1 cellular context compared by ENCODE assay signal in the genomic region with DNA sequence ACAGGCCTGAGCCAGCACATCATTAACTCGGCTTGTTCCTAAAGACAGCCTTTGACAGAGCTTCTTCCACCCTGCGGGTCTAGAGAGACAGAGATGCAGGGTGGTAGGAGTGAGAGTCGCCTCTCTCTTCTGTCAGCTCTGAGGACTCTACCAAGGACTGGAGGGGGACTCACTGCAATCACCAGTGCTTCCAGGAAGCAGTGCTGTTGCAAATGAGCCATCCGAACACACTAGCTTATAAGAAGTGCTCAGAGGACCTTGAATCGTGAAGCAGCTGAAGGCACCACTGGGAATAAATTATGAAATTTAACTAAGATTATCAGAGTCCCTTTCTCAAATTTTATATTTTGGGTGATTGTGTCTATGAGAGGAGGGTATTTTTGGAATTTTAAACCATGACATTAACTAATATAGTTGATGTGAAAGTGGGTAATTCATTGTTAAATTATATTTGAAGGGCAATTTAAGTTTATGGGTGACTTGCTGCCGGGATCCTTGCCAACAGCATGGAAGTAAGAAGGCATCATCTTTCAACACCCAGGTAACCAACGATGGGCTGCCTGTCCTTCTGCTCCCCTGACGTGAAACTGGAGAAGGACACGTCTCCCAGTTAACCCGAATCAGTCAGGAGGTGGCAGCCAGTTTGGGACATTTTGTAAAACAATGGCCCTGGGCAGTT.
TF ChIP-seq lines count a peak whose summit lies in the region.

No MANE protein-coding gene starts in this region.

TF ChIP-seq in HEK293, 187 proteins besides CTCF, POLR2A, EP300 and RAD21 (continued from another document):
- TF ChIP-seq, protein P1, sequence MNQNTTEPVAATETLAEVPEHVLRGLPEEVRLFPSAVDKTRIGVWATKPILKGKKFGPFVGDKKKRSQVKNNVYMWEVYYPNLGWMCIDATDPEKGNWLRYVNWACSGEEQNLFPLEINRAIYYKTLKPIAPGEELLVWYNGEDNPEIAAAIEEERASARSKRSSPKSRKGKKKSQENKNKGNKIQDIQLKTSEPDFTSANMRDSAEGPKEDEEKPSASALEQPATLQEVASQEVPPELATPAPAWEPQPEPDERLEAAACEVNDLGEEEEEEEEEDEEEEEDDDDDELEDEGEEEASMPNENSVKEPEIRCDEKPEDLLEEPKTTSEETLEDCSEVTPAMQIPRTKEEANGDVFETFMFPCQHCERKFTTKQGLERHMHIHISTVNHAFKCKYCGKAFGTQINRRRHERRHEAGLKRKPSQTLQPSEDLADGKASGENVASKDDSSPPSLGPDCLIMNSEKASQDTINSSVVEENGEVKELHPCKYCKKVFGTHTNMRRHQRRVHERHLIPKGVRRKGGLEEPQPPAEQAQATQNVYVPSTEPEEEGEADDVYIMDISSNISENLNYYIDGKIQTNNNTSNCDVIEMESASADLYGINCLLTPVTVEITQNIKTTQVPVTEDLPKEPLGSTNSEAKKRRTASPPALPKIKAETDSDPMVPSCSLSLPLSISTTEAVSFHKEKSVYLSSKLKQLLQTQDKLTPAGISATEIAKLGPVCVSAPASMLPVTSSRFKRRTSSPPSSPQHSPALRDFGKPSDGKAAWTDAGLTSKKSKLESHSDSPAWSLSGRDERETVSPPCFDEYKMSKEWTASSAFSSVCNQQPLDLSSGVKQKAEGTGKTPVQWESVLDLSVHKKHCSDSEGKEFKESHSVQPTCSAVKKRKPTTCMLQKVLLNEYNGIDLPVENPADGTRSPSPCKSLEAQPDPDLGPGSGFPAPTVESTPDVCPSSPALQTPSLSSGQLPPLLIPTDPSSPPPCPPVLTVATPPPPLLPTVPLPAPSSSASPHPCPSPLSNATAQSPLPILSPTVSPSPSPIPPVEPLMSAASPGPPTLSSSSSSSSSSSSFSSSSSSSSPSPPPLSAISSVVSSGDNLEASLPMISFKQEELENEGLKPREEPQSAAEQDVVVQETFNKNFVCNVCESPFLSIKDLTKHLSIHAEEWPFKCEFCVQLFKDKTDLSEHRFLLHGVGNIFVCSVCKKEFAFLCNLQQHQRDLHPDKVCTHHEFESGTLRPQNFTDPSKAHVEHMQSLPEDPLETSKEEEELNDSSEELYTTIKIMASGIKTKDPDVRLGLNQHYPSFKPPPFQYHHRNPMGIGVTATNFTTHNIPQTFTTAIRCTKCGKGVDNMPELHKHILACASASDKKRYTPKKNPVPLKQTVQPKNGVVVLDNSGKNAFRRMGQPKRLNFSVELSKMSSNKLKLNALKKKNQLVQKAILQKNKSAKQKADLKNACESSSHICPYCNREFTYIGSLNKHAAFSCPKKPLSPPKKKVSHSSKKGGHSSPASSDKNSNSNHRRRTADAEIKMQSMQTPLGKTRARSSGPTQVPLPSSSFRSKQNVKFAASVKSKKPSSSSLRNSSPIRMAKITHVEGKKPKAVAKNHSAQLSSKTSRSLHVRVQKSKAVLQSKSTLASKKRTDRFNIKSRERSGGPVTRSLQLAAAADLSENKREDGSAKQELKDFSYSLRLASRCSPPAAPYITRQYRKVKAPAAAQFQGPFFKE (tag by site-specific recombination; IDR thresholded peaks at IDR 0.05; ENCODE audit: borderline replicate concordance): no peak
- TF ChIP-seq ZNF416 (tag by site-specific recombination; IDR thresholded peaks at IDR 0.05) (no peak), OSR2 (tag by site-specific recombination; IDR thresholded peaks at IDR 0.05) (peak; percentile 70; the same call in 1 of the 2 replicates), ZNF530 (tag by site-specific recombination; IDR thresholded peaks at IDR 0.05; ENCODE audit: low read depth) (no peak), ZNF645 (tag by site-specific recombination; IDR thresholded peaks at IDR 0.05) (no peak)
- TF ChIP-seq, protein P2, sequence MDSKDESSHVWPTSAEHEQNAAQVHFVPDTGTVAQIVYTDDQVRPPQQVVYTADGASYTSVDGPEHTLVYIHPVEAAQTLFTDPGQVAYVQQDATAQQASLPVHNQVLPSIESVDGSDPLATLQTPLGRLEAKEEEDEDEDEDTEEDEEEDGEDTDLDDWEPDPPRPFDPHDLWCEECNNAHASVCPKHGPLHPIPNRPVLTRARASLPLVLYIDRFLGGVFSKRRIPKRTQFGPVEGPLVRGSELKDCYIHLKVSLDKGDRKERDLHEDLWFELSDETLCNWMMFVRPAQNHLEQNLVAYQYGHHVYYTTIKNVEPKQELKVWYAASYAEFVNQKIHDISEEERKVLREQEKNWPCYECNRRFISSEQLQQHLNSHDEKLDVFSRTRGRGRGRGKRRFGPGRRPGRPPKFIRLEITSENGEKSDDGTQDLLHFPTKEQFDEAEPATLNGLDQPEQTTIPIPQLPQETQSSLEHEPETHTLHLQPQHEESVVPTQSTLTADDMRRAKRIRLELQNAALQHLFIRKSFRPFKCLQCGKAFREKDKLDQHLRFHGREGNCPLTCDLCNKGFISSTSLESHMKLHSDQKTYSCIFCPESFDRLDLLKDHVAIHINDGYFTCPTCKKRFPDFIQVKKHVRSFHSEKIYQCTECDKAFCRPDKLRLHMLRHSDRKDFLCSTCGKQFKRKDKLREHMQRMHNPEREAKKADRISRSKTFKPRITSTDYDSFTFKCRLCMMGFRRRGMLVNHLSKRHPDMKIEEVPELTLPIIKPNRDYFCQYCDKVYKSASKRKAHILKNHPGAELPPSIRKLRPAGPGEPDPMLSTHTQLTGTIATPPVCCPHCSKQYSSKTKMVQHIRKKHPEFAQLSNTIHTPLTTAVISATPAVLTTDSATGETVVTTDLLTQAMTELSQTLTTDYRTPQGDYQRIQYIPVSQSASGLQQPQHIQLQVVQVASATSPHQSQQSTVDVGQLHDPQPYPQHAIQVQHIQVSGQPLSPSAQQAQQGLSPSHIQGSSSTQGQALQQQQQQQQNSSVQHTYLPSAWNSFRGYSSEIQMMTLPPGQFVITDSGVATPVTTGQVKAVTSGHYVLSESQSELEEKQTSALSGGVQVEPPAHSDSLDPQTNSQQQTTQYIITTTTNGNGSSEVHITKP (tag by site-specific recombination; IDR thresholded peaks at IDR 0.05): peak; percentile 94
